ENCODE assay signal across 1 cellular context in the genomic region with DNA sequence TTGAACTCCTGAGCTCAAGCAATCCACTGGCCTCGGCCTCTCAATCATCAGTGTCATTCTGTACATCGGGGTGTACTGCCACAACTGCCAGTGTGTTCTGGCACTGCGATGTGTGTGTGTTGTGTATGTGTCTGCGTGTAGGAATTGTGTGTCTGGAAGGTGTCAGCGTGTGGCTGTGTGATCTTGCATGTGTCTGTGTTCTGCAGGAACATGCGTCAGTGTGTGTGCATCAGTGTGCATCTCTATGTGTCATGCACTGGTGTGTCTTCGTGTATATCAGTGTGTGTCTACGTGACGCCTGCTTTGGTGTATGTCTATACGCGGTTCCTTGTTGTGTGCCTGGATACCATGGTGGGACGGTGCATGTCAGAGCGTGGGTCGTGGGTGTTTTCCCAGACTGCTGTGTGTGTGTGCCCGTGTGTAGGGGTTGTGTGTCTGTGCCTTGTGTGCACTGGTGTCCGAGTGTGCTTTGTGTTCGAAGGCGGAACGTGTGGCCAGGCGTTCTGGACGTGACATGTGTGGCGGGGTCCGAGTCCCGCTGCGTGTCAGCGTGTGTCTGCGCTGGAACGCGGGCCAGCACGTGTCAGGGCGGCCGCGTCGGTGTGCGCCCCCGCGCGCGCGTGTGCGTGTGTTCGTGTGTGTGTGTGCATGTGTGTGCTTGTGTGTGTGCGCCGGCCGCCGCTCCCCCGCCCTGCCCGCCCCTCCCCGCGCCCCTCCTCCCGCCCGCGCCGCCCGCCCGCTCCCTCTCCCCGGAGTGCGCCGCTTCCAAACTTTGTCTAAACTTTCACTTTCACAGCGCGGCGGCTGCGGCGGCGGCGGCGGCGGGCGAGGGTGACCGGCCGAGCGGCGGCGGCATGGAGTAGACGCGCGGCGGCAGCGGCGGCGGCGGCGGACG.
TF ChIP-seq lines count a peak whose summit lies in the region.

A gene (plus strand): TSS at position 775 of the 895 bp plus-strand sequence. CDS start 363 bp downstream, outside the sequence.

TF ChIP-seq in HepG2, 621 proteins besides CTCF, POLR2A, EP300 and RAD21 (continued from another document and continues in another):
- TF ChIP-seq, protein P1, sequence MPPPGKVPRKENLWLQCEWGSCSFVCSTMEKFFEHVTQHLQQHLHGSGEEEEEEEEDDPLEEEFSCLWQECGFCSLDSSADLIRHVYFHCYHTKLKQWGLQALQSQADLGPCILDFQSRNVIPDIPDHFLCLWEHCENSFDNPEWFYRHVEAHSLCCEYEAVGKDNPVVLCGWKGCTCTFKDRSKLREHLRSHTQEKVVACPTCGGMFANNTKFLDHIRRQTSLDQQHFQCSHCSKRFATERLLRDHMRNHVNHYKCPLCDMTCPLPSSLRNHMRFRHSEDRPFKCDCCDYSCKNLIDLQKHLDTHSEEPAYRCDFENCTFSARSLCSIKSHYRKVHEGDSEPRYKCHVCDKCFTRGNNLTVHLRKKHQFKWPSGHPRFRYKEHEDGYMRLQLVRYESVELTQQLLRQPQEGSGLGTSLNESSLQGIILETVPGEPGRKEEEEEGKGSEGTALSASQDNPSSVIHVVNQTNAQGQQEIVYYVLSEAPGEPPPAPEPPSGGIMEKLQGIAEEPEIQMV (CRISPR knock-in tag; IDR thresholded peaks at IDR 0.05; ENCODE audit: low read depth): no peak
- TF ChIP-seq ZFP36L1 (CRISPR knock-in tag; IDR thresholded peaks at IDR 0.05): no peak
- TF ChIP-seq GATAD2A (CRISPR knock-in tag; IDR thresholded peaks at IDR 0.05): 0 out of 2 replicates have a peak, but pooled peaks have one; percentile 37
- TF ChIP-seq TARDBP (CRISPR knock-in tag; IDR thresholded peaks at IDR 0.05): no peak
- no peak for TF ChIP-seq ZNF749 (CRISPR knock-in tag; IDR thresholded peaks at IDR 0.05; ENCODE audit: borderline replicate concordance)
- TF ChIP-seq TCF7 (IDR thresholded peaks at IDR 0.05; ENCODE audit: low read depth): no peak
- TF ChIP-seq, protein P2, sequence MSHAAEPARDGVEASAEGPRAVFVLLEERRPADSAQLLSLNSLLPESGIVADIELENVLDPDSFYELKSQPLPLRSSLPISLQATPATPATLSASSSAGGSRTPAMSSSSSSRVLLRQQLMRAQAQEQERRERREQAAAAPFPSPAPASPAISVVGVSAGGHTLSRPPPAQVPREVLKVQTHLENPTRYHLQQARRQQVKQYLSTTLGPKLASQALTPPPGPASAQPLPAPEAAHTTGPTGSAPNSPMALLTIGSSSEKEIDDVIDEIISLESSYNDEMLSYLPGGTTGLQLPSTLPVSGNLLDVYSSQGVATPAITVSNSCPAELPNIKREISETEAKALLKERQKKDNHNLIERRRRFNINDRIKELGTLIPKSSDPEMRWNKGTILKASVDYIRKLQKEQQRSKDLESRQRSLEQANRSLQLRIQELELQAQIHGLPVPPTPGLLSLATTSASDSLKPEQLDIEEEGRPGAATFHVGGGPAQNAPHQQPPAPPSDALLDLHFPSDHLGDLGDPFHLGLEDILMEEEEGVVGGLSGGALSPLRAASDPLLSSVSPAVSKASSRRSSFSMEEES (CRISPR knock-in tag; IDR thresholded peaks at IDR 0.05): no peak
- TF ChIP-seq FOXM1 (CRISPR knock-in tag; IDR thresholded peaks at IDR 0.05): no peak
- TF ChIP-seq, protein P3, sequence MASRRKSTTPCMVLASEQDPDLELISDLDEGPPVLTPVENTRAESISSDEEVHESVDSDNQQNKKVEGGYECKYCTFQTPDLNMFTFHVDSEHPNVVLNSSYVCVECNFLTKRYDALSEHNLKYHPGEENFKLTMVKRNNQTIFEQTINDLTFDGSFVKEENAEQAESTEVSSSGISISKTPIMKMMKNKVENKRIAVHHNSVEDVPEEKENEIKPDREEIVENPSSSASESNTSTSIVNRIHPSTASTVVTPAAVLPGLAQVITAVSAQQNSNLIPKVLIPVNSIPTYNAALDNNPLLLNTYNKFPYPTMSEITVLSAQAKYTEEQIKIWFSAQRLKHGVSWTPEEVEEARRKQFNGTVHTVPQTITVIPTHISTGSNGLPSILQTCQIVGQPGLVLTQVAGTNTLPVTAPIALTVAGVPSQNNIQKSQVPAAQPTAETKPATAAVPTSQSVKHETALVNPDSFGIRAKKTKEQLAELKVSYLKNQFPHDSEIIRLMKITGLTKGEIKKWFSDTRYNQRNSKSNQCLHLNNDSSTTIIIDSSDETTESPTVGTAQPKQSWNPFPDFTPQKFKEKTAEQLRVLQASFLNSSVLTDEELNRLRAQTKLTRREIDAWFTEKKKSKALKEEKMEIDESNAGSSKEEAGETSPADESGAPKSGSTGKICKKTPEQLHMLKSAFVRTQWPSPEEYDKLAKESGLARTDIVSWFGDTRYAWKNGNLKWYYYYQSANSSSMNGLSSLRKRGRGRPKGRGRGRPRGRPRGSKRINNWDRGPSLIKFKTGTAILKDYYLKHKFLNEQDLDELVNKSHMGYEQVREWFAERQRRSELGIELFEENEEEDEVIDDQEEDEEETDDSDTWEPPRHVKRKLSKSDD (CRISPR knock-in tag; IDR thresholded peaks at IDR 0.05; ENCODE audit: low read depth): peak; percentile 37; the same call in 1 of the 2 replicates
- TF ChIP-seq SMAD9 (CRISPR knock-in tag; IDR thresholded peaks at IDR 0.05): no peak
- TF ChIP-seq ZFY (CRISPR knock-in tag; IDR thresholded peaks at IDR 0.05): no peak
- TF ChIP-seq GABPA (IDR thresholded peaks at IDR 0.05; ENCODE audit: low read depth, low read length): no peak
- no peak for TF ChIP-seq GABPA (CRISPR knock-in tag; IDR thresholded peaks at IDR 0.05; ENCODE audit: low read depth)
- no peak for TF ChIP-seq ZNF331 (CRISPR knock-in tag; IDR thresholded peaks at IDR 0.05)
- no peak for TF ChIP-seq KDM5A (IDR thresholded peaks at IDR 0.05; ENCODE audit: borderline replicate concordance, low read length)
- TF ChIP-seq, protein P4, sequence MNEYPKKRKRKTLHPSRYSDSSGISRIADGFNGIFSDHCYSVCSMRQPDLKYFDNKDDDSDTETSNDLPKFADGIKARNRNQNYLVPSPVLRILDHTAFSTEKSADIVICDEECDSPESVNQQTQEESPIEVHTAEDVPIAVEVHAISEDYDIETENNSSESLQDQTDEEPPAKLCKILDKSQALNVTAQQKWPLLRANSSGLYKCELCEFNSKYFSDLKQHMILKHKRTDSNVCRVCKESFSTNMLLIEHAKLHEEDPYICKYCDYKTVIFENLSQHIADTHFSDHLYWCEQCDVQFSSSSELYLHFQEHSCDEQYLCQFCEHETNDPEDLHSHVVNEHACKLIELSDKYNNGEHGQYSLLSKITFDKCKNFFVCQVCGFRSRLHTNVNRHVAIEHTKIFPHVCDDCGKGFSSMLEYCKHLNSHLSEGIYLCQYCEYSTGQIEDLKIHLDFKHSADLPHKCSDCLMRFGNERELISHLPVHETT (CRISPR knock-in tag; conservative IDR thresholded peaks at IDR 0.05): no peak
- TF ChIP-seq CBX5 (CRISPR knock-in tag; IDR thresholded peaks at IDR 0.05; ENCODE audit: borderline replicate concordance): no peak
- no peak for TF ChIP-seq MED8 (CRISPR knock-in tag; IDR thresholded peaks at IDR 0.05; ENCODE audit: insufficient replicate concordance)
- no peak for TF ChIP-seq LCORL (IDR thresholded peaks at IDR 0.05)
- TF ChIP-seq LCORL (CRISPR knock-in tag; IDR thresholded peaks at IDR 0.05): no peak
- no peak for TF ChIP-seq MEIS2 (CRISPR knock-in tag; IDR thresholded peaks at IDR 0.05)
- TF ChIP-seq FOXK1 (CRISPR knock-in tag; IDR thresholded peaks at IDR 0.05; ENCODE audit: borderline replicate concordance, low read depth): no peak
- TF ChIP-seq ZNF121 (CRISPR knock-in tag; IDR thresholded peaks at IDR 0.05): no peak
- no peak for TF ChIP-seq SSRP1 (CRISPR knock-in tag; IDR thresholded peaks at IDR 0.05)
- TF ChIP-seq, protein P5, sequence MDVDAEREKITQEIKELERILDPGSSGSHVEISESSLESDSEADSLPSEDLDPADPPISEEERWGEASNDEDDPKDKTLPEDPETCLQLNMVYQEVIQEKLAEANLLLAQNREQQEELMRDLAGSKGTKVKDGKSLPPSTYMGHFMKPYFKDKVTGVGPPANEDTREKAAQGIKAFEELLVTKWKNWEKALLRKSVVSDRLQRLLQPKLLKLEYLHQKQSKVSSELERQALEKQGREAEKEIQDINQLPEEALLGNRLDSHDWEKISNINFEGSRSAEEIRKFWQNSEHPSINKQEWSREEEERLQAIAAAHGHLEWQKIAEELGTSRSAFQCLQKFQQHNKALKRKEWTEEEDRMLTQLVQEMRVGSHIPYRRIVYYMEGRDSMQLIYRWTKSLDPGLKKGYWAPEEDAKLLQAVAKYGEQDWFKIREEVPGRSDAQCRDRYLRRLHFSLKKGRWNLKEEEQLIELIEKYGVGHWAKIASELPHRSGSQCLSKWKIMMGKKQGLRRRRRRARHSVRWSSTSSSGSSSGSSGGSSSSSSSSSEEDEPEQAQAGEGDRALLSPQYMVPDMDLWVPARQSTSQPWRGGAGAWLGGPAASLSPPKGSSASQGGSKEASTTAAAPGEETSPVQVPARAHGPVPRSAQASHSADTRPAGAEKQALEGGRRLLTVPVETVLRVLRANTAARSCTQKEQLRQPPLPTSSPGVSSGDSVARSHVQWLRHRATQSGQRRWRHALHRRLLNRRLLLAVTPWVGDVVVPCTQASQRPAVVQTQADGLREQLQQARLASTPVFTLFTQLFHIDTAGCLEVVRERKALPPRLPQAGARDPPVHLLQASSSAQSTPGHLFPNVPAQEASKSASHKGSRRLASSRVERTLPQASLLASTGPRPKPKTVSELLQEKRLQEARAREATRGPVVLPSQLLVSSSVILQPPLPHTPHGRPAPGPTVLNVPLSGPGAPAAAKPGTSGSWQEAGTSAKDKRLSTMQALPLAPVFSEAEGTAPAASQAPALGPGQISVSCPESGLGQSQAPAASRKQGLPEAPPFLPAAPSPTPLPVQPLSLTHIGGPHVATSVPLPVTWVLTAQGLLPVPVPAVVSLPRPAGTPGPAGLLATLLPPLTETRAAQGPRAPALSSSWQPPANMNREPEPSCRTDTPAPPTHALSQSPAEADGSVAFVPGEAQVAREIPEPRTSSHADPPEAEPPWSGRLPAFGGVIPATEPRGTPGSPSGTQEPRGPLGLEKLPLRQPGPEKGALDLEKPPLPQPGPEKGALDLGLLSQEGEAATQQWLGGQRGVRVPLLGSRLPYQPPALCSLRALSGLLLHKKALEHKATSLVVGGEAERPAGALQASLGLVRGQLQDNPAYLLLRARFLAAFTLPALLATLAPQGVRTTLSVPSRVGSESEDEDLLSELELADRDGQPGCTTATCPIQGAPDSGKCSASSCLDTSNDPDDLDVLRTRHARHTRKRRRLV (CRISPR knock-in tag; IDR thresholded peaks at IDR 0.05): no peak
- TF ChIP-seq ZNF468 (CRISPR knock-in tag; IDR thresholded peaks at IDR 0.05): no peak
- peak; percentile 64; the same call in 1 of the 2 replicates for TF ChIP-seq KLF13 (CRISPR knock-in tag; IDR thresholded peaks at IDR 0.05)
- no peak for TF ChIP-seq ZFP37 (CRISPR knock-in tag; IDR thresholded peaks at IDR 0.05; ENCODE audit: borderline replicate concordance)
- TF ChIP-seq NR2C2 (CRISPR knock-in tag; IDR thresholded peaks at IDR 0.05; ENCODE audit: borderline replicate concordance): no peak
- no peak; the same call in 1 of the 2 replicates for TF ChIP-seq BRD4 (CRISPR knock-in tag; IDR thresholded peaks at IDR 0.05)
- TF ChIP-seq, protein P6, sequence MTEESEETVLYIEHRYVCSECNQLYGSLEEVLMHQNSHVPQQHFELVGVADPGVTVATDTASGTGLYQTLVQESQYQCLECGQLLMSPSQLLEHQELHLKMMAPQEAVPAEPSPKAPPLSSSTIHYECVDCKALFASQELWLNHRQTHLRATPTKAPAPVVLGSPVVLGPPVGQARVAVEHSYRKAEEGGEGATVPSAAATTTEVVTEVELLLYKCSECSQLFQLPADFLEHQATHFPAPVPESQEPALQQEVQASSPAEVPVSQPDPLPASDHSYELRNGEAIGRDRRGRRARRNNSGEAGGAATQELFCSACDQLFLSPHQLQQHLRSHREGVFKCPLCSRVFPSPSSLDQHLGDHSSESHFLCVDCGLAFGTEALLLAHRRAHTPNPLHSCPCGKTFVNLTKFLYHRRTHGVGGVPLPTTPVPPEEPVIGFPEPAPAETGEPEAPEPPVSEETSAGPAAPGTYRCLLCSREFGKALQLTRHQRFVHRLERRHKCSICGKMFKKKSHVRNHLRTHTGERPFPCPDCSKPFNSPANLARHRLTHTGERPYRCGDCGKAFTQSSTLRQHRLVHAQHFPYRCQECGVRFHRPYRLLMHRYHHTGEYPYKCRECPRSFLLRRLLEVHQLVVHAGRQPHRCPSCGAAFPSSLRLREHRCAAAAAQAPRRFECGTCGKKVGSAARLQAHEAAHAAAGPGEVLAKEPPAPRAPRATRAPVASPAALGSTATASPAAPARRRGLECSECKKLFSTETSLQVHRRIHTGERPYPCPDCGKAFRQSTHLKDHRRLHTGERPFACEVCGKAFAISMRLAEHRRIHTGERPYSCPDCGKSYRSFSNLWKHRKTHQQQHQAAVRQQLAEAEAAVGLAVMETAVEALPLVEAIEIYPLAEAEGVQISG (CRISPR knock-in tag; IDR thresholded peaks at IDR 0.05): no peak; the same call in 1 of the 2 replicates
- no peak for TF ChIP-seq MBD4 (IDR thresholded peaks at IDR 0.05; ENCODE audit: borderline replicate concordance, low read length)
- no peak for TF ChIP-seq ZBTB21 (CRISPR knock-in tag; IDR thresholded peaks at IDR 0.05)
- TF ChIP-seq POGZ (CRISPR knock-in tag; IDR thresholded peaks at IDR 0.05): no peak
- TF ChIP-seq SATB2 (CRISPR knock-in tag; IDR thresholded peaks at IDR 0.05): no peak
- no peak for TF ChIP-seq HNRNPK (IDR thresholded peaks at IDR 0.05; ENCODE audit: low read depth, low read length, poor library complexity, severe bottlenecking)
- TF ChIP-seq, protein P7, sequence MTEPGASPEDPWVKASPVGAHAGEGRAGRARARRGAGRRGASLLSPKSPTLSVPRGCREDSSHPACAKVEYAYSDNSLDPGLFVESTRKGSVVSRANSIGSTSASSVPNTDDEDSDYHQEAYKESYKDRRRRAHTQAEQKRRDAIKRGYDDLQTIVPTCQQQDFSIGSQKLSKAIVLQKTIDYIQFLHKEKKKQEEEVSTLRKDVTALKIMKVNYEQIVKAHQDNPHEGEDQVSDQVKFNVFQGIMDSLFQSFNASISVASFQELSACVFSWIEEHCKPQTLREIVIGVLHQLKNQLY (CRISPR knock-in tag; IDR thresholded peaks at IDR 0.05): no peak
- no peak for TF ChIP-seq FOSL1 (CRISPR knock-in tag; IDR thresholded peaks at IDR 0.05; ENCODE audit: borderline replicate concordance)
- TF ChIP-seq, protein P8, sequence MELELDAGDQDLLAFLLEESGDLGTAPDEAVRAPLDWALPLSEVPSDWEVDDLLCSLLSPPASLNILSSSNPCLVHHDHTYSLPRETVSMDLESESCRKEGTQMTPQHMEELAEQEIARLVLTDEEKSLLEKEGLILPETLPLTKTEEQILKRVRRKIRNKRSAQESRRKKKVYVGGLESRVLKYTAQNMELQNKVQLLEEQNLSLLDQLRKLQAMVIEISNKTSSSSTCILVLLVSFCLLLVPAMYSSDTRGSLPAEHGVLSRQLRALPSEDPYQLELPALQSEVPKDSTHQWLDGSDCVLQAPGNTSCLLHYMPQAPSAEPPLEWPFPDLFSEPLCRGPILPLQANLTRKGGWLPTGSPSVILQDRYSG (CRISPR knock-in tag; IDR thresholded peaks at IDR 0.05): no peak
- TF ChIP-seq HDAC1 (CRISPR knock-in tag; IDR thresholded peaks at IDR 0.05): peak; percentile 29; the same call in 1 of the 2 replicates
- TF ChIP-seq ZNF256 (CRISPR knock-in tag; conservative IDR thresholded peaks at IDR 0.05): no peak
- no peak for TF ChIP-seq ZNF20 (CRISPR knock-in tag; IDR thresholded peaks at IDR 0.05)
- TF ChIP-seq SP4 (CRISPR knock-in tag; IDR thresholded peaks at IDR 0.05): no peak
